Comparison of ENCODE assay signal across 2 cellular contexts in genomic region chr6:89311853-89312531, GRCh38.
TF ChIP-seq lines count a peak whose summit lies in the region.

No MANE protein-coding gene starts in this region.

TF ChIP-seq in A549, 52 proteins besides CTCF, POLR2A, EP300 and RAD21 (continued from another document):
- TF ChIP-seq KDM1A (IDR thresholded peaks at IDR 0.05; ENCODE audit: low read depth) (no peak), E2F6 (IDR thresholded peaks at IDR 0.05; ENCODE audit: borderline replicate concordance, low read depth) (no peak), ZC3H11A (IDR thresholded peaks at IDR 0.05) (no peak), REST (IDR thresholded peaks at IDR 0.05) (no peak), USF2 (IDR thresholded peaks at IDR 0.05) (no peak)

TF ChIP-seq in IMR-90, 13 proteins besides CTCF, POLR2A, EP300 and RAD21 (continued from another document):
- TF ChIP-seq RCOR1 (IDR thresholded peaks at IDR 0.05; ENCODE audit: insufficient replicate concordance, low read length) (no peak), NFE2L2 (IDR thresholded peaks at IDR 0.05; ENCODE audit: low read depth, low read length) (no peak), RFX5 (IDR thresholded peaks at IDR 0.05; ENCODE audit: low read depth, low read length) (no peak), ELK1 (IDR thresholded peaks at IDR 0.05; ENCODE audit: borderline replicate concordance, low read depth, low read length) (no peak), MAZ (IDR thresholded peaks at IDR 0.05; ENCODE audit: borderline replicate concordance, low read depth, low read length) (no peak), CHD1 (IDR thresholded peaks at IDR 0.05; ENCODE audit: low read depth, low read length) (no peak), SMC3 (IDR thresholded peaks at IDR 0.05; ENCODE audit: low read depth, low read length) (no peak), USF2 (IDR thresholded peaks at IDR 0.05; ENCODE audit: low read depth, low read length) (no peak)
